In genomic region chr6:156686429-156686939, GRCh38 we compare ENCODE assay signal across 8 cellular contexts.
DNase-seq lines count a peak whose midpoint lies in the region; ATAC-seq and TF ChIP-seq lines count a peak whose summit lies in the region.

No MANE protein-coding gene starts in this region.

- no peaks in the 10 kb centered on the region for H3K9me3 Mint-ChIP-seq in T-cell

- H3K27me3 ChIP-seq in BJ (ENCODE audit: control insufficient read depth, insufficient read depth, low read length), result no peaks in the 10 kb centered on the region; the same call in 1 of the 2 replicates

- TF ChIP-seq CTCF in BJ (IDR thresholded peaks at IDR 0.05; ENCODE audit: insufficient read depth, low read depth, low read length), result peak; percentile 60

- H3K27ac Mint-ChIP-seq in T-cell, result peak overlapping the region; percentile 90 to 92

- intact Hi-C loops in left colon (cut with DNase I, micrococcal nuclease), result loop anchor here (5.0 to 10.0 kb wide), 4 partner anchors 88 to 338 kb away; partner anchors contain the start of gene ARID1B (in 2 of the 2)

- no peaks in the 10 kb centered on the region for H3K36me3 Mint-ChIP-seq in T-cell

- ATAC-seq in GM19043 (IDR thresholded peaks at IDR 0.05; ENCODE audit: low read depth, unreplicated experiment) (peak; percentile 13), T-cell (replicated peaks in 1 of 4) (peak; percentile 42 to 55 (median 53)), left colon (peak; percentile 55)

- CTCF ChIA-PET in BJ (lab: Yijun Ruan, JAX), result interaction anchor here (0.6 to 1.1 kb wide), 4 partner anchors 9 to 359 kb away, joined by 3 to 5 read pairs (median 3); no protein-coding TSS in a partner anchor
- CTCF ChIA-PET in T-cell (lab: Charles Lee), result interaction anchor here in 1 of 2 donors (1.6 to 1.9 kb wide), 3 partner anchors 9 to 94 kb away, joined by 3 to 7 read pairs (median 7); partner anchors contain the start of gene ARID1B

- peak overlapping the region; percentile 85 to 91 (median 90) for H3K4me3 Mint-ChIP-seq in T-cell

- no peaks in the 10 kb centered on the region for H3K27me3 Mint-ChIP-seq in T-cell

- peak overlapping the region; percentile 76 for H3K4me3 ChIP-seq in BJ (ENCODE audit: low read depth, low read length)

- peaks cover 19 to 22% (median 22%) of the 10 kb centered on the region in 3 donors for H3K4me1 Mint-ChIP-seq in T-cell

- POLR2A ChIA-PET in BJ (lab: Charles Lee), result no interaction called here
- POLR2A ChIA-PET in T-cell (lab: Charles Lee), result interaction anchor here in 1 of 2 donors (0.5 kb wide), 1 partner anchor 82 kb away, joined by 8 read pairs; no protein-coding TSS in a partner anchor

- H3K36me3 ChIP-seq in BJ (ENCODE audit: control insufficient read depth, insufficient read depth, low read length), result no peaks in the 10 kb centered on the region

- DNase-seq in BJ (ENCODE audit: low read depth) (no peak), NCI-H1092 treated with DMSO at 0.1 percent for 48 hours (lab: John Stamatoyannopoulos, UW) (peak; percentile 91), T-cell (peak in 6 of 34 experiments; percentile 3 to 39 (median 18)), dedifferentiated amniotic fluid mesenchymal stem cell (ENCODE audit: extremely low spot score) (peak; percentile 48), left colon (peak in 1 of 2 donors; percentile 41), occipital lobe (lab: John Stamatoyannopoulos, UW) (no peak)
- DNase-seq in stimulated activated CD8-positive, alpha-beta memory T cell treated with anti-CD3 and anti-CD28 coated beads, Interleukin-4, amount 100 ng/mL, for 48 hours, result peak; percentile 51

Comparison
In these comparisons a context has a peak if more than half of its experiments do, and no peak if none do; other contexts are left out.
1. DNase-seq: peak in NCI-H1092 treated with DMSO at 0.1 percent for 48 hours (single experiment), dedifferentiated amniotic fluid mesenchymal stem cell (single experiment) and stimulated activated CD8-positive, alpha-beta memory T cell treated with anti-CD3 and anti-CD28 coated beads, Interleukin-4, amount 100 ng/mL, for 48 hours (single experiment); none in BJ (single experiment) and occipital lobe (single experiment).
2. Peak in every context shown above with its lines, with median percentiles within 50 percentile points of each other: ATAC-seq.